ENCODE assay signal across 1 cellular context in genomic region chr10:98265403-98266378, GRCh38.
TF ChIP-seq lines count a peak whose summit lies in the region.

No MANE protein-coding gene starts in this region.

TF ChIP-seq in HepG2, 621 proteins besides CTCF, POLR2A, EP300 and RAD21 (continued from another document):
- TF ChIP-seq ZBTB33 (CRISPR knock-in tag; IDR thresholded peaks at IDR 0.05), result peak; percentile 44; the same call in 1 of the 2 replicates
